In the genomic region with DNA sequence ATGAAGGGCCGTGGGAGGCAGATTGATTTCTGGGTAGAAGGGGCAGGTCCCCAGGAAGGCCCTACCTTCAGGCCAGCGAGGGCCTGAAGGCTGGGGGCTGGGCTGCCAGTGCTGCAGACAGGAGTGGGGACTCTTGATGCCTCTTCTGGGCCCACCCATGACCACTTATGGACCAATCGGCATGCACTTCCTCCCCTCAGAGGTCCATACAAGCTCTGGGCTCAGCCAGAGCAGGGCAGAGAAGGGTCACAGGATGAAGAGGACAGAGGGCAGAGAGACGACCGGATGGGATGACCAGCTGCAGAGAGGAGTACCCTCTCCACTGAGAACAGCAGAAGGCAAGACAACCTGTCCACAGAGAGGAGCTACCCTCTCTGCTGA, we compare ENCODE assay signal across 8 cellular contexts.
DNase-seq lines count a peak whose midpoint lies in the region; ATAC-seq and TF ChIP-seq lines count a peak whose summit lies in the region.

No MANE protein-coding gene starts in this region.

- peak overlapping the region; percentile 86 for H3K4me3 Mint-ChIP-seq in T-helper 1 cell treated with Interleukin-12 subunit alpha and Interleukin-12 subunit beta and Interleukin-4 antibody, amounts not matched to agents 30 μg/mL and 1 μg/mL, for 36 hours
- H3K4me3 Mint-ChIP-seq in WTC11 = peak overlapping the region; percentile 55
- H3K4me3 Mint-ChIP-seq in immature natural killer cell = peak overlapping the region; percentile 72 to 91 (median 83)

- peaks cover 9% of the 10 kb centered on the region for H3K4me1 ChIP-seq in upper lobe of right lung

- peaks cover 2% of the 10 kb centered on the region for H3K9me3 ChIP-seq in upper lobe of right lung

- DNase-seq in T-helper 1 cell = no peak
- no peak for DNase-seq in WTC11 (ENCODE audit: low spot score)
- no peak for DNase-seq in immature natural killer cell
- no peak for DNase-seq in upper lobe of right lung
- DNase-seq in mesenteric fat pad (ENCODE audit: low spot score) = no peak
- no peak for DNase-seq in NCI-H2171 (lab: John Stamatoyannopoulos, UW)

- H3K36me3 Mint-ChIP-seq in T-helper 1 cell treated with Interleukin-12 subunit alpha and Interleukin-12 subunit beta and Interleukin-4 antibody, amounts not matched to agents 30 μg/mL and 1 μg/mL, for 36 hours (ENCODE audit: low read depth) = peaks cover 3% of the 10 kb centered on the region
- peaks cover 9% of the 10 kb centered on the region for H3K36me3 Mint-ChIP-seq in WTC11
- no peaks in the 10 kb centered on the region for H3K36me3 Mint-ChIP-seq in immature natural killer cell

- H3K27ac Mint-ChIP-seq in T-helper 1 cell treated with Interleukin-12 subunit alpha and Interleukin-12 subunit beta and Interleukin-4 antibody, amounts not matched to agents 30 μg/mL and 1 μg/mL, for 36 hours = peak overlapping the region; percentile 89
- H3K27ac Mint-ChIP-seq in WTC11 = 0 out of 2 replicates have a peak overlapping the region, but pooled peaks have one; percentile 86
- peak overlapping the region; percentile 87 to 96 (median 92) for H3K27ac Mint-ChIP-seq in immature natural killer cell

- intact Hi-C loops in upper lobe of right lung (cut with DNase I) = no loop called here

- no peaks in the 10 kb centered on the region for H3K36me3 ChIP-seq in upper lobe of right lung

- CTCF ChIA-PET in WTC11 (lab: Charles Lee) = interaction anchor here (0.6 to 3.0 kb wide), 49 partner anchors 9 to 481 kb away, joined by 3 to 32 read pairs (median 5); a partner anchor contains a TSS

- peaks cover 12% of the 10 kb centered on the region for H3K9me3 Mint-ChIP-seq in T-helper 1 cell treated with Interleukin-12 subunit alpha and Interleukin-12 subunit beta and Interleukin-4 antibody, amounts not matched to agents 30 μg/mL and 1 μg/mL, for 36 hours
- peaks cover 15% of the 10 kb centered on the region for H3K9me3 Mint-ChIP-seq in WTC11
- H3K9me3 Mint-ChIP-seq in immature natural killer cell = peaks cover 2 to 5% (median 4%) of the 10 kb centered on the region in 6 donors

- ATAC-seq in HG03095 (IDR thresholded peaks at IDR 0.05; ENCODE audit: unreplicated experiment) = peak; percentile 46
- peak; percentile 38 for ATAC-seq in WTC11
- ATAC-seq in upper lobe of right lung = peak; percentile 7

- no peak overlapping the region for H3K27ac ChIP-seq in upper lobe of right lung

- TF ChIP-seq CTCF in WTC11 (IDR thresholded peaks at IDR 0.05) (no peak), upper lobe of right lung (IDR thresholded peaks at IDR 0.05) (no peak)

- peak overlapping the region; percentile 37 for H3K4me3 ChIP-seq in upper lobe of right lung

- no peaks in the 10 kb centered on the region for H3K27me3 Mint-ChIP-seq in T-helper 1 cell treated with Interleukin-12 subunit alpha and Interleukin-12 subunit beta and Interleukin-4 antibody, amounts not matched to agents 30 μg/mL and 1 μg/mL, for 36 hours (ENCODE audit: low read depth)
- H3K27me3 Mint-ChIP-seq in WTC11 (ENCODE audit: low read depth) (peaks cover 5% of the 10 kb centered on the region; the same call in 1 of the 2 replicates), immature natural killer cell (ENCODE audit: low read depth in 3 of 3) (peaks cover 6 to 12% (median 11%) of the 10 kb centered on the region in 3 donors)

- peaks cover 17% of the 10 kb centered on the region for H3K4me1 Mint-ChIP-seq in T-helper 1 cell treated with Interleukin-12 subunit alpha and Interleukin-12 subunit beta and Interleukin-4 antibody, amounts not matched to agents 30 μg/mL and 1 μg/mL, for 36 hours (ENCODE audit: low read depth)
- H3K4me1 Mint-ChIP-seq in WTC11 (peaks cover 20% of the 10 kb centered on the region), immature natural killer cell (peaks cover 26% of the 10 kb centered on the region in 2 donors)

- no peaks in the 10 kb centered on the region for H3K27me3 ChIP-seq in upper lobe of right lung

- POLR2A ChIA-PET in WTC11 (lab: Charles Lee) = interaction anchor here (0.9 kb wide), 1 partner anchor 112 kb away, joined by 3 read pairs; no protein-coding TSS in a partner anchor

TF ChIP-seq in WTC11, 78 proteins besides CTCF, POLR2A, EP300 and RAD21:
- TF ChIP-seq, protein P1, sequence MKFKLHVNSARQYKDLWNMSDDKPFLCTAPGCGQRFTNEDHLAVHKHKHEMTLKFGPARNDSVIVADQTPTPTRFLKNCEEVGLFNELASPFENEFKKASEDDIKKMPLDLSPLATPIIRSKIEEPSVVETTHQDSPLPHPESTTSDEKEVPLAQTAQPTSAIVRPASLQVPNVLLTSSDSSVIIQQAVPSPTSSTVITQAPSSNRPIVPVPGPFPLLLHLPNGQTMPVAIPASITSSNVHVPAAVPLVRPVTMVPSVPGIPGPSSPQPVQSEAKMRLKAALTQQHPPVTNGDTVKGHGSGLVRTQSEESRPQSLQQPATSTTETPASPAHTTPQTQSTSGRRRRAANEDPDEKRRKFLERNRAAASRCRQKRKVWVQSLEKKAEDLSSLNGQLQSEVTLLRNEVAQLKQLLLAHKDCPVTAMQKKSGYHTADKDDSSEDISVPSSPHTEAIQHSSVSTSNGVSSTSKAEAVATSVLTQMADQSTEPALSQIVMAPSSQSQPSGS (CRISPR knock-in tag; IDR thresholded peaks at IDR 0.05; ENCODE audit: borderline replicate concordance, low read depth) = no peak
- TF ChIP-seq, protein P2, sequence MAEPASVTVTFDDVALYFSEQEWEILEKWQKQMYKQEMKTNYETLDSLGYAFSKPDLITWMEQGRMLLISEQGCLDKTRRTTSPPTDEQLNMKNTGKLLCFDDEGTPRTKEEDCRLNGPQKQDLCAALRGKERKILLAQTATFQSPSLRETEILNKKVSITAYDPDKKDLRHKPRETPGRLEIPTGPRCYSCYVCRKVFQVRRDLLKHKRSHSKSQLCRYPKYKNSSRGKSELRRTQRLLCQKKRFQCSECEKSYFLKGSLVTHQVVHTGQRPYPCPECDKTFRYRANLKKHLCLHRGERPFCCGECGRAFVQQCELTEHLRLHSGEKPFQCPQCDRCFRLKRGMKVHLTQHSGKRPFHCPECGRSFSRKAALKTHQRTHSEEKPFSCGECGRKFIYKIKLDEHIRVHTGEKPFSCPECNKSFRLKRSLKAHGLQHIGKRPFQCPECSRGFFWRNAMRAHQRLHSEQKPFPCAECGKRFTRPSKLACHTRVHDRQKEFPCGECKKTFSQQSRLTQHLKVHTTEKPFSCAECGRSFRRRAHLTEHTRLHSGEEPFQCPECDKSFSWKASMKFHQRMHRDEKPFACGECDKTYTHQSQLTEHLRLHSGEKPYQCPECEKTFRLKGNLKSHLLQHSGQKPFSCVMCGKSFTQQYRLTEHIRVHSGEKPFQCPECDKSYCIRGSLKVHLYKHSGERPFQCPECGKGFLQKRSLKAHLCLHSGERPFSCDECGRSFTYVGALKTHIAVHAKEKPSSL (CRISPR knock-in tag; conservative IDR thresholded peaks at IDR 0.05) = no peak
- TF ChIP-seq, protein P3, sequence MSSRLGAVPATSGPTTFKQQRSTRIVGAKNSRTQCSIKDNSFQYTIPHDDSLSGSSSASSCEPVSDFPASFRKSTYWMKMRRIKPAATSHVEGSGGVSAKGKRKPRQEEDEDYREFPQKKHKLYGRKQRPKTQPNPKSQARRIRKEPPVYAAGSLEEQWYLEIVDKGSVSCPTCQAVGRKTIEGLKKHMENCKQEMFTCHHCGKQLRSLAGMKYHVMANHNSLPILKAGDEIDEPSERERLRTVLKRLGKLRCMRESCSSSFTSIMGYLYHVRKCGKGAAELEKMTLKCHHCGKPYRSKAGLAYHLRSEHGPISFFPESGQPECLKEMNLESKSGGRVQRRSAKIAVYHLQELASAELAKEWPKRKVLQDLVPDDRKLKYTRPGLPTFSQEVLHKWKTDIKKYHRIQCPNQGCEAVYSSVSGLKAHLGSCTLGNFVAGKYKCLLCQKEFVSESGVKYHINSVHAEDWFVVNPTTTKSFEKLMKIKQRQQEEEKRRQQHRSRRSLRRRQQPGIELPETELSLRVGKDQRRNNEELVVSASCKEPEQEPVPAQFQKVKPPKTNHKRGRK (CRISPR knock-in tag; IDR thresholded peaks at IDR 0.05; ENCODE audit: borderline replicate concordance) = no peak
- TF ChIP-seq, protein P4, sequence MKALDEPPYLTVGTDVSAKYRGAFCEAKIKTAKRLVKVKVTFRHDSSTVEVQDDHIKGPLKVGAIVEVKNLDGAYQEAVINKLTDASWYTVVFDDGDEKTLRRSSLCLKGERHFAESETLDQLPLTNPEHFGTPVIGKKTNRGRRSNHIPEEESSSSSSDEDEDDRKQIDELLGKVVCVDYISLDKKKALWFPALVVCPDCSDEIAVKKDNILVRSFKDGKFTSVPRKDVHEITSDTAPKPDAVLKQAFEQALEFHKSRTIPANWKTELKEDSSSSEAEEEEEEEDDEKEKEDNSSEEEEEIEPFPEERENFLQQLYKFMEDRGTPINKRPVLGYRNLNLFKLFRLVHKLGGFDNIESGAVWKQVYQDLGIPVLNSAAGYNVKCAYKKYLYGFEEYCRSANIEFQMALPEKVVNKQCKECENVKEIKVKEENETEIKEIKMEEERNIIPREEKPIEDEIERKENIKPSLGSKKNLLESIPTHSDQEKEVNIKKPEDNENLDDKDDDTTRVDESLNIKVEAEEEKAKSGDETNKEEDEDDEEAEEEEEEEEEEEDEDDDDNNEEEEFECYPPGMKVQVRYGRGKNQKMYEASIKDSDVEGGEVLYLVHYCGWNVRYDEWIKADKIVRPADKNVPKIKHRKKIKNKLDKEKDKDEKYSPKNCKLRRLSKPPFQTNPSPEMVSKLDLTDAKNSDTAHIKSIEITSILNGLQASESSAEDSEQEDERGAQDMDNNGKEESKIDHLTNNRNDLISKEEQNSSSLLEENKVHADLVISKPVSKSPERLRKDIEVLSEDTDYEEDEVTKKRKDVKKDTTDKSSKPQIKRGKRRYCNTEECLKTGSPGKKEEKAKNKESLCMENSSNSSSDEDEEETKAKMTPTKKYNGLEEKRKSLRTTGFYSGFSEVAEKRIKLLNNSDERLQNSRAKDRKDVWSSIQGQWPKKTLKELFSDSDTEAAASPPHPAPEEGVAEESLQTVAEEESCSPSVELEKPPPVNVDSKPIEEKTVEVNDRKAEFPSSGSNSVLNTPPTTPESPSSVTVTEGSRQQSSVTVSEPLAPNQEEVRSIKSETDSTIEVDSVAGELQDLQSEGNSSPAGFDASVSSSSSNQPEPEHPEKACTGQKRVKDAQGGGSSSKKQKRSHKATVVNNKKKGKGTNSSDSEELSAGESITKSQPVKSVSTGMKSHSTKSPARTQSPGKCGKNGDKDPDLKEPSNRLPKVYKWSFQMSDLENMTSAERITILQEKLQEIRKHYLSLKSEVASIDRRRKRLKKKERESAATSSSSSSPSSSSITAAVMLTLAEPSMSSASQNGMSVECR (CRISPR knock-in tag; IDR thresholded peaks at IDR 0.05; ENCODE audit: borderline replicate concordance) = no peak
- TF ChIP-seq SMAD4 (CRISPR knock-in tag; IDR thresholded peaks at IDR 0.05) (no peak), SOX15 (CRISPR knock-in tag; IDR thresholded peaks at IDR 0.05) (no peak)
TF ChIP-seq in WTC11: peak in this region for 0.
